8 cellular contexts compared by ENCODE assay signal in the genomic region with DNA sequence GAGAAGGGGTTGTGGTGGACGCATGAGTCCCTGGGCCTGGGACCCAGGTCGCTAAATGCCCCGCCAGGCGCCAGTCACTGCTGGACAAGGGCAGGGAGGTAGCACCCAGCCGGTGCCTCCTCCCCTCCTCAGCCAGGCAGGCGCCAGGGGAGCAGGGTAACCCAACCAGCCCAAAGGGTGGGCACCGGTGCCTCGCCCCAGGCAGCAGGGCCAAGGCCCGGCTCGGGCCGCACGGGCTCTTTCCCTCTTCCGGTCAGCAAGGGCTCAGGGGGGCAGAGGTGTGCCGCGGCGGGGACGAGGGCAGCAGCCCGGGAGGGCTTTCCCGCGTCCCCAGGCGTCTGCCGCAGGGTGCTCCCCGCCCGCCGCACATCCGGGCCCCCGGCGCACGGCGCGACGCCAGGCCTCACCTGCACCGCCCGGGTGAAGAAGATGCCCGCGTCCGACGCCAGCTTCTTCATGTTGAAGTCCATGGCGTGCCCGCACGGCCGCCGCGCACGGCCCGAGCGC. TPM values are rescaled to one million over a fixed set of nuclear protein-coding genes. Genes with fewer than 3 reads are reported as not detected.
DNase-seq lines count a peak whose midpoint lies in the region; ATAC-seq and TF ChIP-seq lines count a peak whose summit lies in the region.

No MANE protein-coding gene starts in this region.

- H3K27ac ChIP-seq in CD4-positive, alpha-beta memory T cell (ENCODE audit: low read depth, low read length) = peak overlapping the region; percentile 34
- H3K27ac ChIP-seq in thoracic aorta = peak overlapping the region; percentile 69 to 75

- H3K27me3 Mint-ChIP-seq in CD4-positive, alpha-beta memory T cell = no peaks in the 10 kb centered on the region
- no peaks in the 10 kb centered on the region for H3K27me3 Mint-ChIP-seq in central memory CD8-positive, alpha-beta T cell

- ATAC-seq in GM18909 (IDR thresholded peaks at IDR 0.05; ENCODE audit: poor library complexity, unreplicated experiment) (peak; percentile 45), HG03139 (IDR thresholded peaks at IDR 0.05; ENCODE audit: unreplicated experiment) (peak; percentile 34), thoracic aorta (ENCODE audit: insufficient number of reproducible peaks, low FRiP score, low read depth) (peak; percentile 21), HG02588 (IDR thresholded peaks at IDR 0.05; ENCODE audit: unreplicated experiment) (no peak)
- ATAC-seq in central memory CD8-positive, alpha-beta T cell (replicated peaks; ENCODE audit: extremely low read depth, poor library complexity, severe bottlenecking) = peak; percentile 84

- H3K36me3 Mint-ChIP-seq in CD4-positive, alpha-beta memory T cell = no peaks in the 10 kb centered on the region
- peaks cover 5% of the 10 kb centered on the region for H3K36me3 Mint-ChIP-seq in central memory CD8-positive, alpha-beta T cell (ENCODE audit: insufficient read depth)

- no peaks in the 10 kb centered on the region for H3K9me3 ChIP-seq in CD4-positive, alpha-beta memory T cell (ENCODE audit: control insufficient read depth in 1 of 2, low read length in 2 of 2)
- no peaks in the 10 kb centered on the region for H3K9me3 ChIP-seq in thoracic aorta

- POLR2A ChIA-PET in CD4-positive, alpha-beta memory T cell (lab: Charles Lee; ENCODE audit: partially characterized antibody) = interaction anchor here (0.6 to 2.3 kb wide), 14 partner anchors 8 to 657 kb away, joined by 3 to 23 read pairs (median 4); a partner anchor contains a TSS

- no peaks in the 10 kb centered on the region for H3K9me3 Mint-ChIP-seq in CD4-positive, alpha-beta memory T cell
- H3K9me3 Mint-ChIP-seq in central memory CD8-positive, alpha-beta T cell = no peaks in the 10 kb centered on the region

- intact Hi-C loops in CD4-positive, alpha-beta memory T cell (cut with micrococcal nuclease) = loop anchor here (1.0 to 5.0 kb wide), 5 partner anchors 9 to 475 kb away; a partner anchor contains a TSS

- no peaks in the 10 kb centered on the region for H3K27me3 ChIP-seq in CD4-positive, alpha-beta memory T cell (ENCODE audit: insufficient read depth, low read length)
- no peaks in the 10 kb centered on the region for H3K27me3 ChIP-seq in thoracic aorta (replicated peaks; ENCODE audit: insufficient read depth)

- H3K4me3 ChIP-seq in CD4-positive, alpha-beta memory T cell (ENCODE audit: low read length in 2 of 2) = peak overlapping the region; percentile 37 to 52
- H3K4me3 ChIP-seq in thoracic aorta = peak overlapping the region; percentile 94

- H3K4me1 Mint-ChIP-seq in CD4-positive, alpha-beta memory T cell = peaks cover 17 to 33% (median 23%) of the 10 kb centered on the region in 4 donors
- H3K4me1 Mint-ChIP-seq in central memory CD8-positive, alpha-beta T cell = peaks cover 22% of the 10 kb centered on the region

- peak overlapping the region; percentile 79 to 92 (median 84) for H3K4me3 Mint-ChIP-seq in CD4-positive, alpha-beta memory T cell
- peak overlapping the region; percentile 76 for H3K4me3 Mint-ChIP-seq in central memory CD8-positive, alpha-beta T cell

- peak in 4 of 5 donors; percentile 81 to 87 (median 86) for DNase-seq in CD4-positive, alpha-beta memory T cell
- DNase-seq in RKO (ENCODE audit: low spot score) = peak; percentile 78
- peak in 1 of 2 donors; percentile 78 for DNase-seq in central memory CD8-positive, alpha-beta T cell (ENCODE audit: low spot score in 2 of 2)
- DNase-seq in lung microvascular endothelial cell (ENCODE audit: low read depth in 2 of 2) = peak; percentile 22 to 32
- DNase-seq in thoracic aorta (ENCODE audit: low spot score) = no peak

- CTCF ChIA-PET in CD4-positive, alpha-beta memory T cell (lab: Charles Lee; ENCODE audit: partially characterized antibody) = interaction anchor here (1.2 kb wide), 1 partner anchor 20 kb away, joined by 4 read pairs; no protein-coding TSS in a partner anchor

- peaks cover 20% of the 10 kb centered on the region for H3K4me1 ChIP-seq in CD4-positive, alpha-beta memory T cell (ENCODE audit: insufficient read depth, low read length)
- H3K4me1 ChIP-seq in thoracic aorta (ENCODE audit: control insufficient read depth in 1 of 2, low read depth in 2 of 2) = peaks cover 10 to 37% of the 10 kb centered on the region in 2 donors

- TF ChIP-seq CTCF in thoracic aorta (IDR thresholded peaks at IDR 0.05) = no peak

- no peaks in the 10 kb centered on the region for H3K36me3 ChIP-seq in CD4-positive, alpha-beta memory T cell (ENCODE audit: insufficient read depth, low read length)
- no peaks in the 10 kb centered on the region for H3K36me3 ChIP-seq in thoracic aorta

- peak overlapping the region in 6 of 7 donors; percentile 78 to 90 (median 85) for H3K27ac Mint-ChIP-seq in CD4-positive, alpha-beta memory T cell
- H3K27ac Mint-ChIP-seq in central memory CD8-positive, alpha-beta T cell (ENCODE audit: low read depth) = peak overlapping the region; percentile 54

RNA-seq across cellular contexts. Expression of a gene that starts 0.4 kb away (rescaled TPM):
- total RNA-seq in CD4-positive, alpha-beta memory T cell = 100 to 1,000 TPM; 111 to 113 TPM
- polyA plus RNA-seq in CD4-positive, alpha-beta memory T cell = 10 to 100 TPM; 23.8 to 43.5 TPM
- total RNA-seq in lung microvascular endothelial cell (20.0 and 28.6 TPM in 2 replicates), thoracic aorta (100 to 1,000 TPM; 101 to 184 TPM)

RNA-seq across cellular contexts. Expression of a gene that starts 8.7 kb away (rescaled TPM):
- total RNA-seq in CD4-positive, alpha-beta memory T cell = 10 to 100 TPM; 80.5 to 84.2 TPM
- polyA plus RNA-seq in CD4-positive, alpha-beta memory T cell = 10 to 100 TPM in 1 of 2 donors, 1 to 10 TPM in 1; 6.6 to 11.6 TPM
- total RNA-seq in lung microvascular endothelial cell (13.5 and 16.9 TPM in 2 replicates), thoracic aorta (10 to 100 TPM; 30.3 to 31.3 TPM)

RNA-seq across cellular contexts. Expression of a gene that starts 53.2 kb away (rescaled TPM):
- 10 to 100 TPM; 11.4 to 13.0 TPM for total RNA-seq in CD4-positive, alpha-beta memory T cell
- 10 to 100 TPM; 10.1 to 12.8 TPM for polyA plus RNA-seq in CD4-positive, alpha-beta memory T cell
- total RNA-seq in lung microvascular endothelial cell = 7.2 and 8.3 TPM in 2 replicates
- total RNA-seq in thoracic aorta = 1 to 10 TPM; 3.4 to 9.7 TPM
